Comparison of ENCODE assay signal across 19 cellular contexts in the genomic region with DNA sequence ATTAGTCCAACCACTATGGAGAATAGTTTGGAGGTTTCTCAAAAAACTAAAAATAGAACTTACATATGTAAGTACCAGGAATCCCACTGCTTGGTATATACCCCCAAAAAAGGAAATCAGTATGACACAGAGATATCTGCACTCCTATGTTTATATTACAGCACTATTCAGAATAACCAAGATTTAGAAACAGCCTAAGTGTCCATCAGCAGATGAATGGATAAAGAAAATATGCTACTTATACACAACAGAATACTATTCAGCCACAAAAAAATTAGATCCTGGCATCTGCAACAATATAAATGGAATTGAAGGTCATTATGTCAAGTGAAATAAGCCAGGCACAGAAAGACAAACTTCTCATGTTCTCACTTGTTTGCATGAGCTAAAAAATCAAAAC.
"Had no signal": no experiment of that assay in that cellular context is flagged by ENCODE, and none has a peak within 500 bp of the region (broad histone marks: within the 10 kb centered on the region; RNA-seq: fewer than 3 reads in every experiment).

No MANE protein-coding gene starts in this region.

- DNase-seq: effector memory CD4-positive, alpha-beta T cell; heart left ventricle; hippocampal formation; kidney glomerular epithelial cell; mammary epithelial cell; mucosa of descending colon; naive thymus-derived CD8-positive, alpha-beta T cell; posterior cingulate gyrus; spleen; stimulated activated CD4-positive, alpha-beta T cell treated with anti-CD3 and anti-CD28 coated beads, Interleukin-15, amount 100 ng/mL, for 24 hours; stimulated activated CD4-positive, alpha-beta T cell treated with anti-CD3 and anti-CD28 coated beads, Interleukin-1b, Interleukin-23, amount 100 ng/mL, for 48 hours; stimulated activated CD4-positive, alpha-beta T cell treated with anti-CD3 and anti-CD28 coated beads, Interleukin-4, amount 100 ng/mL, for 24 hours; tibial artery; uterus had no signal

- ATAC-seq: esophagus mucosa; heart left ventricle; left lobe of liver; mucosa of descending colon; naive thymus-derived CD8-positive, alpha-beta T cell; sciatic nerve; stimulated activated memory B cell treated with anti-CD40 and anti-IgM and Interleukin-4, amounts not matched to agents 10 μg/mL and 1 μg/mL and 100 μg/mL, for 72 hours had no signal

- H3K4me3 ChIP-seq: heart left ventricle, mucosa of descending colon, spleen, tibial artery, upper lobe of left lung, uterus had no signal
